ENCODE assay signal across 8 cellular contexts in genomic region chr19:12983091-12983490, GRCh38. TPM values are rescaled to one million over a fixed set of nuclear protein-coding genes. Genes with fewer than 3 reads are reported as not detected.
DNase-seq lines count a peak whose midpoint lies in the region; ATAC-seq and TF ChIP-seq lines count a peak whose summit lies in the region.
"Had no signal": no experiment of that assay in that cellular context is flagged by ENCODE, and none has a peak within 500 bp of the region (broad histone marks: within the 10 kb centered on the region; RNA-seq: fewer than 3 reads in every experiment).

No MANE protein-coding gene starts in this region.

- H3K4me3 ChIP-seq in DOHH2 (ENCODE audit: low read length) = peak overlapping the region; percentile 49
- peak overlapping the region; percentile 48 for H3K4me3 ChIP-seq in WI38 (ENCODE audit: low read depth, low read length)
- H3K4me3 ChIP-seq in naive thymus-derived CD4-positive, alpha-beta T cell (ENCODE audit: low read length) = no peak overlapping the region

- no peaks in the 10 kb centered on the region for H3K36me3 Mint-ChIP-seq in naive thymus-derived CD4-positive, alpha-beta T cell

- DNase-seq in naive thymus-derived CD4-positive, alpha-beta T cell = no peak
- no peak for DNase-seq in iPS-NIHi7 (ENCODE audit: extremely low spot score)
- no peak for DNase-seq in activated CD4-positive, alpha-beta T cell treated with anti-CD3 and anti-CD28 coated beads for 48 hours

- H4K20me1 ChIP-seq in DOHH2 (ENCODE audit: control insufficient read depth, insufficient read depth, low read depth, low read length) = no peaks in the 10 kb centered on the region

- no peak overlapping the region for H3K27ac ChIP-seq in DOHH2 (ENCODE audit: low read depth, low read length)
- H3K27ac ChIP-seq in naive thymus-derived CD4-positive, alpha-beta T cell (ENCODE audit: low read depth, low read length) = peak overlapping the region; percentile 32

- H3K4me1 ChIP-seq in DOHH2 (ENCODE audit: control insufficient read depth, low read length) = peaks cover 4% of the 10 kb centered on the region
- H3K4me1 ChIP-seq in naive thymus-derived CD4-positive, alpha-beta T cell (ENCODE audit: control insufficient read depth in 2 of 2, insufficient read depth in 2 of 2, low read length in 2 of 2) = peaks cover 6 to 16% of the 10 kb centered on the region in 2 donors

- H3K27ac Mint-ChIP-seq in naive thymus-derived CD4-positive, alpha-beta T cell = no peak overlapping the region

- ATAC-seq in naive thymus-derived CD4-positive, alpha-beta T cell = no peak
- no peak for ATAC-seq in HG03460 (IDR thresholded peaks at IDR 0.05; ENCODE audit: unreplicated experiment)

- H3F3A ChIP-seq in DOHH2 (ENCODE audit: control insufficient read depth, insufficient read depth) = no peaks in the 10 kb centered on the region

- TF ChIP-seq CTCF in DOHH2 (IDR thresholded peaks at IDR 0.05; ENCODE audit: low read depth, low read length, poor library complexity, severe bottlenecking) = no peak
- TF ChIP-seq CTCF in WI38 (IDR thresholded peaks at IDR 0.05; ENCODE audit: low read depth, low read length) = no peak

- no peaks in the 10 kb centered on the region for H3K79me2 ChIP-seq in DOHH2 (ENCODE audit: control insufficient read depth, low read length)

- H3K9me3 Mint-ChIP-seq in naive thymus-derived CD4-positive, alpha-beta T cell = peaks cover 0 to 2% (median 0%) of the 10 kb centered on the region in 11 donors
- H3K9me3 Mint-ChIP-seq: central memory CD8-positive, alpha-beta T cell had no signal

- no peak overlapping the region for H3K4me3 Mint-ChIP-seq in naive thymus-derived CD4-positive, alpha-beta T cell
- H3K4me3 Mint-ChIP-seq: central memory CD8-positive, alpha-beta T cell had no signal

- POLR2A ChIA-PET in naive thymus-derived CD4-positive, alpha-beta T cell (lab: Charles Lee) = interaction anchor here (1.1 kb wide), 1 partner anchor 113 kb away, joined by 3 read pairs; no protein-coding TSS in a partner anchor

- intact Hi-C loops in naive thymus-derived CD4-positive, alpha-beta T cell (cut with micrococcal nuclease) = loop anchor here (1.0 to 2.0 kb wide), 4 partner anchors 48 to 110 kb away; no protein-coding TSS in a partner anchor

- CTCF ChIA-PET in naive thymus-derived CD4-positive, alpha-beta T cell (lab: Charles Lee) = interaction anchor here (1.0 kb wide), 1 partner anchor 74 kb away, joined by 3 read pairs; no protein-coding TSS in a partner anchor

- H3K4me2 ChIP-seq in DOHH2 (ENCODE audit: low read length) = peak overlapping the region; percentile 63

- H3K9me2 ChIP-seq in DOHH2 (replicated peaks; ENCODE audit: control insufficient read depth, low read length) = no peaks in the 10 kb centered on the region

- no peaks in the 10 kb centered on the region for H3K36me3 ChIP-seq in DOHH2 (ENCODE audit: control insufficient read depth, low read length)
- H3K36me3 ChIP-seq in naive thymus-derived CD4-positive, alpha-beta T cell (ENCODE audit: control insufficient read depth in 2 of 3, insufficient read depth in 3 of 3, low read length in 3 of 3) = no peaks in the 10 kb centered on the region

- no peaks in the 10 kb centered on the region for H3K9me3 ChIP-seq in DOHH2 (ENCODE audit: control insufficient read depth, insufficient read depth, low read length)
- no peaks in the 10 kb centered on the region for H3K9me3 ChIP-seq in naive thymus-derived CD4-positive, alpha-beta T cell (ENCODE audit: control insufficient read depth in 2 of 3, low read length in 3 of 3)

- peaks cover 24% of the 10 kb centered on the region for H3K27me3 ChIP-seq in DOHH2 (ENCODE audit: control insufficient read depth, low read length)
- no peaks in the 10 kb centered on the region for H3K27me3 ChIP-seq in naive thymus-derived CD4-positive, alpha-beta T cell (ENCODE audit: control insufficient read depth in 2 of 2, insufficient read depth in 2 of 2, low read length in 2 of 2)

- peaks cover 0 to 9% (median 0%) of the 10 kb centered on the region in 7 donors for H3K4me1 Mint-ChIP-seq in naive thymus-derived CD4-positive, alpha-beta T cell

- peaks cover 0 to 13% (median 2%) of the 10 kb centered on the region in 5 donors for H3K27me3 Mint-ChIP-seq in naive thymus-derived CD4-positive, alpha-beta T cell

RNA-seq across cellular contexts. Expression of gene NFIX, which starts 12.2 kb away (rescaled TPM):
- 1 to 10 TPM; 2.4 to 7.7 (median 6.3) TPM for total RNA-seq in naive thymus-derived CD4-positive, alpha-beta T cell
- under 1 TPM; 0.41 to 0.77 TPM for polyA plus RNA-seq in naive thymus-derived CD4-positive, alpha-beta T cell

RNA-seq across cellular contexts. Expression of gene DAND5, which starts 13.7 kb away (rescaled TPM):
- not detected for total RNA-seq in naive thymus-derived CD4-positive, alpha-beta T cell
- not detected for polyA plus RNA-seq in naive thymus-derived CD4-positive, alpha-beta T cell
- total RNA-seq: NCI-H460 had no signal

RNA-seq across cellular contexts. Expression of gene GADD45GIP1, which starts 26.1 kb away (rescaled TPM):
- total RNA-seq in naive thymus-derived CD4-positive, alpha-beta T cell = 10 to 100 TPM in 4 of 5 experiments, 1 to 10 TPM in 1; 8.5 to 17.0 (median 13.8) TPM
- 10 to 100 TPM; 58.1 to 60.3 TPM for polyA plus RNA-seq in naive thymus-derived CD4-positive, alpha-beta T cell

RNA-seq across cellular contexts. Expression of gene RAD23A, which starts 37.4 kb away (rescaled TPM):
- total RNA-seq in naive thymus-derived CD4-positive, alpha-beta T cell = 100 to 1,000 TPM in 2 of 5 experiments, 10 to 100 TPM in 3; 75.0 to 111 (median 96.4) TPM
- polyA plus RNA-seq in naive thymus-derived CD4-positive, alpha-beta T cell = 10 to 100 TPM; 85.5 to 87.2 TPM

RNA-seq across cellular contexts. Expression of gene CALR, which starts 44.7 kb away (rescaled TPM):
- 1,000 to 10,000 TPM in 1 of 5 experiments, 100 to 1,000 TPM in 4; 449 to 1,130 (median 502) TPM for total RNA-seq in naive thymus-derived CD4-positive, alpha-beta T cell
- 100 to 1,000 TPM; 142 to 155 TPM for polyA plus RNA-seq in naive thymus-derived CD4-positive, alpha-beta T cell
